ENCODE assay signal across 24 cellular contexts in the genomic region with DNA sequence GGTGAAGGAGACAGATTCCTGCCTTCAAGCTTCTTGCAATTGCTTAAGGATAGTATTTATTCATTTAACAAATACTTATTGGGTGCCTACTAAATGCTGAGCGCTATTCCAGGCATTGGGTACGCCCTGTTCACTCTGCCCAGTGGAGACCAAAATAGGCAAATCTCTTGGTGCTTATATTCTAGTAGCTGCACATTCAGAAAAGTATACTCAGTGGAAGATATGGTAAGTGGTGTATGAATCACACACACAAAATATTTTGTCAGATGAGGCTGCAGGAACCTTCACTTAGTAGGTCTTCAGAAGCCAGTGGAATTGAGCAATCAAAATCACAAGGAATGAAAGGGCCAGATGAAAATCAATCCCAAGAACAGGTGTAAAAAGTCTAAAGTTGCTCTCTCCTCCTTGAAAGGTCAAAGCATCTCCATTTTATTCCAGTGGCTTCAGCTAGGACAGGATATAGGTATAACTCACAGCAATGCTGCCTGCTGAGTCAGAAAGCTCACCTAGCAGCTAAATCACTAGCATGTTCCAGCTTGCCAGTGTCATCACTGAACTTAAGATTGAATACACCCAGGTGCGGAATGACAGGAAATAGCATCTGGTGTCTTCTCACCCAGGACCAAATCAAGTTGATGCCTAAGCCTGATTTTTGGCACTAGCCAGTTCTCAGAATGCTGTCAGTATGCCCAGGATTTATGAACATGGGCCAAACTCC.
A peak's percentile ranks its signal among the peaks of the same experiment; 100 is the strongest.
DNase-seq lines count a peak whose midpoint lies in the region; ATAC-seq, FAIRE-seq and TF ChIP-seq lines count a peak whose summit lies in the region.
"Had no signal": no experiment of that assay in that cellular context is flagged by ENCODE, and none has a peak within 500 bp of the region (broad histone marks: within the 10 kb centered on the region; RNA-seq: fewer than 3 reads in every experiment).

No MANE protein-coding gene starts in this region.

- no peak for TF ChIP-seq CTCF in bronchial epithelial cell (IDR thresholded peaks at IDR 0.05; ENCODE audit: insufficient read depth, low read length, severe bottlenecking)

- no peak overlapping the region for H3K4me3 ChIP-seq in bronchial epithelial cell (ENCODE audit: low read depth, low read length)
- H3K4me3 ChIP-seq: SK-N-MC, spleen, tibial artery had no signal

- DNase-seq in HPDE6-E6E7 (ENCODE audit: extremely low spot score) (peak; percentile 94), NCI-H2171 (lab: John Stamatoyannopoulos, UW) (peak; percentile 70), bronchial epithelial cell (ENCODE audit: low read depth) (peak; percentile 98), pons (ENCODE audit: low spot score) (peak; percentile 18), SW 1271 (lab: John Stamatoyannopoulos, UW) (no peak)
- no peak for DNase-seq in stimulated activated CD4-positive, alpha-beta T cell treated with anti-CD3 and anti-CD28 coated beads, Interleukin-4, amount 100 ng/mL, for 4 hours
- no peak for DNase-seq in activated effector memory CD4-positive, alpha-beta T cell treated with anti-CD3 and anti-CD28 coated beads, Interleukin-2, amount 50 U/mL, for 16 hours
- DNase-seq: activated CD4-positive, alpha-beta T cell treated with anti-CD3 and anti-CD28 coated beads, Interleukin-2, amount 10 ng/mL, durations not matched to agents 24 days and 14 days; aorta; C1 segment of cervical spinal cord; central memory CD4-positive, alpha-beta T cell; left ventricle myocardium superior; MV-4-11; naive thymus-derived CD8-positive, alpha-beta T cell; NCI-H1930; retina; spleen; stimulated activated CD4-positive, alpha-beta T cell treated with anti-CD3 and anti-CD28 coated beads, Interleukin-2, amount 100 ng/mL, for 48 hours; stimulated activated naive B cell treated with anti-CD40 and anti-IgM and Interleukin-4, amounts not matched to agents 10 μg/mL and 1 μg/mL and 100 μg/mL, for 72 hours; T-helper 2 cell; tibial artery had no signal

- ATAC-seq in HG02885 (IDR thresholded peaks at IDR 0.05; ENCODE audit: poor library complexity, unreplicated experiment): no peak
- ATAC-seq: left ventricle myocardium superior; naive thymus-derived CD8-positive, alpha-beta T cell; stimulated activated naive B cell treated with anti-CD40 and anti-IgM and Interleukin-4, amounts not matched to agents 10 μg/mL and 1 μg/mL and 100 μg/mL, for 72 hours had no signal

- peak; percentile 87 for FAIRE-seq in bronchial epithelial cell (lab: Jason Lieb, UNC)
- FAIRE-seq: endothelial cell of umbilical vein had no signal

- H3K27me3 ChIP-seq in bronchial epithelial cell (ENCODE audit: control insufficient read depth, insufficient read depth, low read length): no peaks in the 10 kb centered on the region
- H3K27me3 ChIP-seq: spleen, tibial artery had no signal

- H3K36me3 ChIP-seq in bronchial epithelial cell (ENCODE audit: control insufficient read depth, insufficient read depth, low read length): peaks cover 35% of the 10 kb centered on the region

Comparison
In these comparisons a context has a peak if more than half of its experiments do, and no peak if none do; other contexts are left out.
1. DNase-seq: peak in HPDE6-E6E7 (single experiment), NCI-H2171 (single experiment), bronchial epithelial cell (single experiment) and pons (single experiment); none in stimulated activated CD4-positive, alpha-beta T cell treated with anti-CD3 and anti-CD28 coated beads, Interleukin-4, amount 100 ng/mL, for 4 hours (0 of 2), activated effector memory CD4-positive, alpha-beta T cell treated with anti-CD3 and anti-CD28 coated beads, Interleukin-2, amount 50 U/mL, for 16 hours (single experiment) and SW 1271 (0 of 2).